ENCODE assay signal across 8 cellular contexts in genomic region chr14:90381999-90382451, GRCh38. TPM values are rescaled to one million over a fixed set of nuclear protein-coding genes. Genes with fewer than 3 reads are reported as not detected.
DNase-seq lines count a peak whose midpoint lies in the region; ATAC-seq and TF ChIP-seq lines count a peak whose summit lies in the region.

No MANE protein-coding gene starts in this region.

- H3K27me3 ChIP-seq in right lobe of liver = no peaks in the 10 kb centered on the region
- no peaks in the 10 kb centered on the region for H3K27me3 ChIP-seq in vagina

- H3K27ac Mint-ChIP-seq in activated CD4-positive, alpha-beta T cell treated with anti-CD3 and anti-CD28 coated beads for 36 hours = no peak overlapping the region
- H3K27ac Mint-ChIP-seq in activated T-helper 2 cell treated with anti-CD3 and anti-CD28 coated beads, Interferon-gamma antibody, Interleukin-2, Interleukin-4, amounts not matched to agents 10 μg/mL and 5 μg/mL and 100 μg/mL, durations not matched to agents 14 hours and 24 hours and 36 hours = no peak overlapping the region

- no peaks in the 10 kb centered on the region for H3K9me3 Mint-ChIP-seq in activated CD4-positive, alpha-beta T cell treated with anti-CD3 and anti-CD28 coated beads for 36 hours (ENCODE audit: low read depth)
- H3K9me3 Mint-ChIP-seq in activated T-helper 2 cell treated with anti-CD3 and anti-CD28 coated beads, Interferon-gamma antibody, Interleukin-2, Interleukin-4, amounts not matched to agents 10 μg/mL and 5 μg/mL and 100 μg/mL, durations not matched to agents 14 hours and 24 hours and 36 hours = no peaks in the 10 kb centered on the region

- POLR2A ChIA-PET in activated CD4-positive, alpha-beta T cell treated with anti-CD3 and anti-CD28 coated beads for 36 hours (lab: Charles Lee) = interaction anchor here (0.5 to 4.0 kb wide), 9 partner anchors 14 to 588 kb away, joined by 3 to 36 read pairs (median 4); partner anchors contain the start of gene CALM1

- H3K36me3 ChIP-seq in right lobe of liver = no peaks in the 10 kb centered on the region
- H3K36me3 ChIP-seq in vagina = no peaks in the 10 kb centered on the region

- H3K9me3 ChIP-seq in right lobe of liver (no peaks in the 10 kb centered on the region), vagina (no peaks in the 10 kb centered on the region)

- TF ChIP-seq POLR2A in right lobe of liver (IDR thresholded peaks at IDR 0.05) (peak; percentile 31), vagina (IDR thresholded peaks at IDR 0.05) (no peak)

- CTCF ChIA-PET in activated CD4-positive, alpha-beta T cell treated with anti-CD3 and anti-CD28 coated beads for 36 hours (lab: Charles Lee) = interaction anchor here (0.8 to 2.4 kb wide), 6 partner anchors 13 to 376 kb away, joined by 3 to 10 read pairs (median 4); partner anchors contain the start of gene CALM1

- peak; percentile 48 for DNase-seq in activated CD4-positive, alpha-beta T cell treated with anti-CD3 and anti-CD28 coated beads for 36 hours
- no peak for DNase-seq in activated CD4-positive, alpha-beta T cell treated with anti-CD3 and anti-CD28 coated beads, Interleukin-2, amount 50 U/mL, for 1 hour
- peak; percentile 33 for DNase-seq in NCI-H345 treated with DMSO at 0.1 percent for 48 hours (lab: John Stamatoyannopoulos, UW; ENCODE audit: unreplicated experiment)
- peak; percentile 58 for DNase-seq in cerebellum (ENCODE audit: low spot score)
- peak; percentile 87 to 97 (median 95) for DNase-seq in right lobe of liver
- DNase-seq in vagina (ENCODE audit: extremely low spot score in 2 of 2) = no peak
- no peak for DNase-seq in effector CD4-positive, alpha-beta T cell
- no peak for DNase-seq in activated T-helper 2 cell treated with anti-CD3 and anti-CD28 coated beads, Interferon-gamma antibody, Interleukin-2, Interleukin-4, amounts not matched to agents 10 μg/mL and 5 μg/mL and 100 μg/mL, durations not matched to agents 14 hours and 24 hours and 36 hours (ENCODE audit: low spot score)

- intact Hi-C loops in activated CD4-positive, alpha-beta T cell treated with anti-CD3 and anti-CD28 coated beads for 36 hours (cut with DNase I, micrococcal nuclease) = loop anchor here (5.0 to 10.0 kb wide), 9 partner anchors 125 to 1035 kb away; partner anchors contain the start of genes CCDC88C (in 1 of the 2), FOXN3 (in 1 of the 2), PSMC1 (in 1 of the 2) and TDP1 (in 1 of the 2)
- intact Hi-C loops in right lobe of liver (cut with DNase I) (no loop called here), vagina (cut with DNase I) (no loop called here)
- intact Hi-C loops in activated T-helper 2 cell treated with anti-CD3 and anti-CD28 coated beads, Interferon-gamma antibody, Interleukin-2, Interleukin-4, amounts not matched to agents 10 μg/mL and 5 μg/mL and 100 μg/mL, durations not matched to agents 14 hours and 24 hours and 36 hours (cut with micrococcal nuclease) = loop anchor here (5.0 to 10.0 kb wide), 6 partner anchors 125 to 863 kb away; partner anchors contain the start of genes GPR68, PSMC1, RPS6KA5 and TDP1

- 12% methylated on average over 9 of the region's 13 CpGs for WGBS in right lobe of liver (ENCODE audit: insufficient coverage, low coverage, low lambda C conversion rate, missing lambda C conversion rate)

- peaks cover 23% of the 10 kb centered on the region for H3K4me1 Mint-ChIP-seq in activated CD4-positive, alpha-beta T cell treated with anti-CD3 and anti-CD28 coated beads for 36 hours
- peaks cover 14% of the 10 kb centered on the region for H3K4me1 Mint-ChIP-seq in activated T-helper 2 cell treated with anti-CD3 and anti-CD28 coated beads, Interferon-gamma antibody, Interleukin-2, Interleukin-4, amounts not matched to agents 10 μg/mL and 5 μg/mL and 100 μg/mL, durations not matched to agents 14 hours and 24 hours and 36 hours (ENCODE audit: low read depth)

- no peaks in the 10 kb centered on the region for H3K27me3 Mint-ChIP-seq in activated CD4-positive, alpha-beta T cell treated with anti-CD3 and anti-CD28 coated beads for 36 hours
- no peaks in the 10 kb centered on the region for H3K27me3 Mint-ChIP-seq in activated T-helper 2 cell treated with anti-CD3 and anti-CD28 coated beads, Interferon-gamma antibody, Interleukin-2, Interleukin-4, amounts not matched to agents 10 μg/mL and 5 μg/mL and 100 μg/mL, durations not matched to agents 14 hours and 24 hours and 36 hours (ENCODE audit: low read depth)

- H3K27ac ChIP-seq in right lobe of liver (peak overlapping the region; percentile 98 to 100 (median 99)), vagina (peak overlapping the region; percentile 99)

- TF ChIP-seq CTCF in right lobe of liver (IDR thresholded peaks at IDR 0.05) = no peak
- no peak for TF ChIP-seq CTCF in vagina (IDR thresholded peaks at IDR 0.05)

- H3K36me3 Mint-ChIP-seq in activated CD4-positive, alpha-beta T cell treated with anti-CD3 and anti-CD28 coated beads for 36 hours (ENCODE audit: low read depth) = no peaks in the 10 kb centered on the region
- no peaks in the 10 kb centered on the region for H3K36me3 Mint-ChIP-seq in activated T-helper 2 cell treated with anti-CD3 and anti-CD28 coated beads, Interferon-gamma antibody, Interleukin-2, Interleukin-4, amounts not matched to agents 10 μg/mL and 5 μg/mL and 100 μg/mL, durations not matched to agents 14 hours and 24 hours and 36 hours (ENCODE audit: low read depth)

- peaks cover 0 to 19% (median 10%) of the 10 kb centered on the region in 4 donors for H3K4me1 ChIP-seq in right lobe of liver
- peaks cover 26% of the 10 kb centered on the region for H3K4me1 ChIP-seq in vagina

- no peak for ATAC-seq in activated CD4-positive, alpha-beta T cell treated with anti-CD3 and anti-CD28 coated beads for 36 hours
- peak; percentile 51 to 72 (median 58) for ATAC-seq in right lobe of liver

- no peak overlapping the region for H3K4me3 Mint-ChIP-seq in activated CD4-positive, alpha-beta T cell treated with anti-CD3 and anti-CD28 coated beads for 36 hours
- no peak overlapping the region for H3K4me3 Mint-ChIP-seq in activated T-helper 2 cell treated with anti-CD3 and anti-CD28 coated beads, Interferon-gamma antibody, Interleukin-2, Interleukin-4, amounts not matched to agents 10 μg/mL and 5 μg/mL and 100 μg/mL, durations not matched to agents 14 hours and 24 hours and 36 hours (ENCODE audit: low read depth)

- peak overlapping the region; percentile 48 to 64 (median 63) for H3K4me3 ChIP-seq in right lobe of liver
- peak overlapping the region; percentile 59 to 67 for H3K4me3 ChIP-seq in vagina

RNA-seq across cellular contexts. Expression of gene CALM1, which starts 14.8 kb away (rescaled TPM):
- 100 to 1,000 TPM; 510 to 518 TPM for total RNA-seq in activated CD4-positive, alpha-beta T cell treated with anti-CD3 and anti-CD28 coated beads for 36 hours
- total RNA-seq in cerebellum = 1,436 TPM
- 100 to 1,000 TPM; 143 to 207 (median 161) TPM for total RNA-seq in right lobe of liver
- total RNA-seq in vagina = 260 TPM
- total RNA-seq in activated T-helper 2 cell treated with anti-CD3 and anti-CD28 coated beads, Interferon-gamma antibody, Interleukin-2, Interleukin-4, amounts not matched to agents 10 μg/mL and 5 μg/mL and 100 μg/mL, durations not matched to agents 14 hours and 24 hours and 36 hours = 470 and 491 TPM in 2 replicates

RNA-seq across cellular contexts. Expression of gene NRDE2, which starts 50.3 kb away (rescaled TPM):
- total RNA-seq in activated CD4-positive, alpha-beta T cell treated with anti-CD3 and anti-CD28 coated beads for 36 hours = 10 to 100 TPM; 22.8 to 25.3 TPM
- total RNA-seq in cerebellum (18.1 TPM), right lobe of liver (10 to 100 TPM in 5 of 6 experiments, 1 to 10 TPM in 1; 7.9 to 16.3 (median 13.8) TPM), vagina (7.9 TPM)
- 23.2 and 25.4 TPM in 2 replicates for total RNA-seq in activated T-helper 2 cell treated with anti-CD3 and anti-CD28 coated beads, Interferon-gamma antibody, Interleukin-2, Interleukin-4, amounts not matched to agents 10 μg/mL and 5 μg/mL and 100 μg/mL, durations not matched to agents 14 hours and 24 hours and 36 hours

Comparison
In these comparisons a context has a peak if more than half of its experiments do, and no peak if none do; other contexts are left out.
1. DNase-seq: peak in activated CD4-positive, alpha-beta T cell treated with anti-CD3 and anti-CD28 coated beads for 36 hours (single experiment), NCI-H345 treated with DMSO at 0.1 percent for 48 hours (single experiment), cerebellum (single experiment) and right lobe of liver (3 of 3); none in activated CD4-positive, alpha-beta T cell treated with anti-CD3 and anti-CD28 coated beads, Interleukin-2, amount 50 U/mL, for 1 hour (single experiment), vagina (0 of 2), effector CD4-positive, alpha-beta T cell (single experiment) and activated T-helper 2 cell treated with anti-CD3 and anti-CD28 coated beads, Interferon-gamma antibody, Interleukin-2, Interleukin-4, amounts not matched to agents 10 μg/mL and 5 μg/mL and 100 μg/mL, durations not matched to agents 14 hours and 24 hours and 36 hours (single experiment).
2. intact Hi-C loops: an anchor here in activated CD4-positive, alpha-beta T cell treated with anti-CD3 and anti-CD28 coated beads for 36 hours (5.0 to 10.0 kb wide) and activated T-helper 2 cell treated with anti-CD3 and anti-CD28 coated beads, Interferon-gamma antibody, Interleukin-2, Interleukin-4, amounts not matched to agents 10 μg/mL and 5 μg/mL and 100 μg/mL, durations not matched to agents 14 hours and 24 hours and 36 hours (5.0 to 10.0 kb wide); none called in right lobe of liver and vagina.